Comparison of ENCODE assay signal across 8 cellular contexts in the genomic region with DNA sequence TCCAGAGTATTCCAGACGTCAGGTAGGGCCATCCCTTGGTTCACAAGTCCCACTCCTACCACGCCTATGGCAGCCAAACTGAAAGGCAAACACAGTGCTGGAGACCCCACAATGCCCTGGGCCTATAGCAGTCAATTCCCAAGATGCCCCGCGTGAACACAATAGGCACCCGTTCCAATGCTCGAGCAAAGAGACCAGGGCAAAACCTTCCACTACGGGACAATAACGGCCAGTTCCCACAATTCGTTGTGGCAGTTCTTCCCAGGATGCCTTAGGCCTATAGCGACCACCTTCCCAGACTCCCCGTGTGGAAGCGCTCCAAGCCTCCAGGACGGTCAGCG. TPM values are rescaled to one million over a fixed set of nuclear protein-coding genes. Genes with fewer than 3 reads are reported as not detected.
DNase-seq lines count a peak whose midpoint lies in the region; ATAC-seq and TF ChIP-seq lines count a peak whose summit lies in the region.

No MANE protein-coding gene starts in this region.

- TF ChIP-seq CTCF in nephron (IDR thresholded peaks at IDR 0.05; ENCODE audit: unreplicated experiment in 3 of 3) (no peak), vagina (IDR thresholded peaks at IDR 0.05) (no peak)

- peak overlapping the region; percentile 99 to 100 (median 99) for H3K27ac Mint-ChIP-seq in nephron

- H3K27me3 Mint-ChIP-seq in nephron (ENCODE audit: low read depth), result no peaks in the 10 kb centered on the region

- H3K36me3 ChIP-seq in esophagus (ENCODE audit: control insufficient read depth in 2 of 2, insufficient read depth in 2 of 2, low read length in 1 of 2) (peaks cover 0 to 4% of the 10 kb centered on the region in 2 donors), vagina (no peaks in the 10 kb centered on the region)

- H3K4me1 ChIP-seq in esophagus (ENCODE audit: control insufficient read depth in 2 of 2, insufficient read depth in 2 of 2, low read length in 1 of 2) (peaks cover 4 to 6% of the 10 kb centered on the region in 2 donors), vagina (peaks cover 19% of the 10 kb centered on the region)

- H3K4me3 ChIP-seq in esophagus (ENCODE audit: low read depth in 1 of 2, low read length in 2 of 2) (peak overlapping the region; percentile 69 to 76), vagina (peak overlapping the region; percentile 79 to 83)

- peak overlapping the region; percentile 90 for H3K27ac ChIP-seq in esophagus (ENCODE audit: low read depth in 2 of 2, low read length in 1 of 2)
- peak overlapping the region; percentile 89 for H3K27ac ChIP-seq in vagina

- no peak for TF ChIP-seq POLR2A in vagina (IDR thresholded peaks at IDR 0.05)

- H3K9me3 Mint-ChIP-seq in nephron, result no peaks in the 10 kb centered on the region

- peaks cover 22% of the 10 kb centered on the region for H3K4me1 Mint-ChIP-seq in nephron

- DNase-seq in NCI-H526 (lab: John Stamatoyannopoulos, UW) (peak; percentile 79 to 85), NCI-H526 treated with DMSO at 0.1 percent for 48 hours (lab: John Stamatoyannopoulos, UW) (no peak), NCI-H1694 (lab: John Stamatoyannopoulos, UW) (peak; percentile 78), vagina (ENCODE audit: extremely low spot score in 2 of 2) (no peak)
- DNase-seq in activated CD4-positive, alpha-beta T cell treated with anti-CD3 and anti-CD28 coated beads for 48 hours, result peak; percentile 70

- WGBS in esophagus, 2 donors, result 0 to 1% methylated on average over 14 of the region's 14 CpGs

- intact Hi-C loops in vagina (cut with DNase I), result no loop called here

- ATAC-seq in HG02642 (IDR thresholded peaks at IDR 0.05; ENCODE audit: poor library complexity, unreplicated experiment), result peak; percentile 29

- H3K4me3 Mint-ChIP-seq in nephron, result peak overlapping the region; percentile 94 to 98 (median 97)

- H3K27me3 ChIP-seq in esophagus (ENCODE audit: control insufficient read depth in 1 of 2, insufficient read depth in 2 of 2, low read length in 2 of 2) (no peaks in the 10 kb centered on the region), vagina (no peaks in the 10 kb centered on the region)

- H3K9me3 ChIP-seq in esophagus (ENCODE audit: control insufficient read depth in 2 of 2, insufficient read depth in 1 of 2, low read depth in 1 of 2, low read length in 1 of 2), result no peaks in the 10 kb centered on the region
- H3K9me3 ChIP-seq in vagina, result no peaks in the 10 kb centered on the region

- H3K36me3 Mint-ChIP-seq in nephron (ENCODE audit: low read depth), result peaks cover 23% of the 10 kb centered on the region

RNA-seq across cellular contexts. Expression of a gene that starts 0.5 kb away (rescaled TPM):
- polyA plus RNA-seq in esophagus, result 10 to 100 TPM; 20.4 to 27.3 TPM
- 30.9 TPM for total RNA-seq in vagina

RNA-seq across cellular contexts. Expression of a gene that starts 7.0 kb away (rescaled TPM):
- polyA plus RNA-seq in esophagus, result under 1 TPM; 0.14 to 0.71 TPM
- total RNA-seq in vagina, result 0.98 TPM

RNA-seq across cellular contexts. Expression of a gene that starts 20.8 kb away (rescaled TPM):
- polyA plus RNA-seq in esophagus, result 10 to 100 TPM in 1 of 2 donors, 1 to 10 TPM in 1; 9.7 to 21.7 TPM
- 4.7 TPM for total RNA-seq in vagina

RNA-seq across cellular contexts. Expression of a gene that starts 22.5 kb away (rescaled TPM):
- 10 to 100 TPM in 1 of 2 donors, 1 to 10 TPM in 1; 6.8 to 13.0 TPM for polyA plus RNA-seq in esophagus
- total RNA-seq in vagina, result 21.9 TPM

RNA-seq across cellular contexts. Expression of a gene that starts 23.0 kb away (rescaled TPM):
- polyA plus RNA-seq in esophagus, result 1 to 10 TPM; 3.1 to 4.1 TPM
- 11.0 TPM for total RNA-seq in vagina

Comparison
In these comparisons a context has a peak if more than half of its experiments do, and no peak if none do; other contexts are left out.
1. DNase-seq: peak in NCI-H526 (2 of 2), NCI-H1694 (single experiment) and activated CD4-positive, alpha-beta T cell treated with anti-CD3 and anti-CD28 coated beads for 48 hours (single experiment); none in NCI-H526 treated with DMSO at 0.1 percent for 48 hours (single experiment) and vagina (0 of 2).